ENCODE assay signal across 15 cellular contexts in genomic region chr2:196219686-196220085, GRCh38. TPM values are rescaled to one million over a fixed set of nuclear protein-coding genes. Genes with fewer than 3 reads are reported as not detected.
DNase-seq lines count a peak whose midpoint lies in the region; ATAC-seq and TF ChIP-seq lines count a peak whose summit lies in the region.
"Had no signal": no experiment of that assay in that cellular context is flagged by ENCODE, and none has a peak within 500 bp of the region (broad histone marks: within the 10 kb centered on the region; RNA-seq: fewer than 3 reads in every experiment).

No MANE protein-coding gene starts in this region.

- no peak for TF ChIP-seq CTCF in RWPE1 (conservative IDR thresholded peaks at IDR 0.05; ENCODE audit: low read depth)
- TF ChIP-seq CTCF in psoas muscle (IDR thresholded peaks at IDR 0.05): no peak

- no peaks in the 10 kb centered on the region for H3K27me3 ChIP-seq in psoas muscle (ENCODE audit: insufficient read depth in 3 of 3, low read length in 2 of 3)
- H3K27me3 ChIP-seq: BE2C, SJCRH30 had no signal

- H3K4me1 ChIP-seq in psoas muscle: no peaks in the 10 kb centered on the region
- H3K4me1 ChIP-seq: BE2C, HAP-1 had no signal

- no peaks in the 10 kb centered on the region for H3K27me3 Mint-ChIP-seq in activated naive CD4-positive, alpha-beta T cell treated with anti-CD3 and anti-CD28 coated beads, Interleukin-2, amount 50 U/mL, for 24 hours
- no peaks in the 10 kb centered on the region for H3K27me3 Mint-ChIP-seq in activated naive CD8-positive, alpha-beta T cell treated with anti-CD3 and anti-CD28 coated beads for 36 hours
- no peaks in the 10 kb centered on the region for H3K27me3 Mint-ChIP-seq in naive thymus-derived CD8-positive, alpha-beta T cell

- H3K27ac ChIP-seq in RWPE1: no peak overlapping the region
- H3K27ac ChIP-seq in psoas muscle: no peak overlapping the region
- H3K27ac ChIP-seq: SJCRH30 had no signal

- H3K9me3 ChIP-seq in psoas muscle: no peaks in the 10 kb centered on the region
- H3K9me3 ChIP-seq: BE2C, HAP-1, SJCRH30 had no signal

- POLR2A ChIA-PET in naive thymus-derived CD8-positive, alpha-beta T cell (lab: Charles Lee): interaction anchor here (0.5 to 9.1 kb wide), 18 partner anchors 8 to 667 kb away, joined by 3 to 62 read pairs (median 8); partner anchors contain the start of genes DNAH7 and STK17B
- POLR2A ChIA-PET in RWPE1 (lab: Yijun Ruan, JAX; ENCODE audit: low non-redundant PET): no interaction called here

- CTCF ChIA-PET in RWPE1 (lab: Yijun Ruan, JAX): interaction anchor here (1.2 kb wide), 1 partner anchor 10 kb away, joined by 3 read pairs; no protein-coding TSS in a partner anchor

- ATAC-seq in naive thymus-derived CD8-positive, alpha-beta T cell: no peak
- ATAC-seq in psoas muscle: no peak
- ATAC-seq: GM12878 had no signal

- peaks cover 4% of the 10 kb centered on the region for H3K36me3 Mint-ChIP-seq in activated naive CD4-positive, alpha-beta T cell treated with anti-CD3 and anti-CD28 coated beads, Interleukin-2, amount 50 U/mL, for 24 hours
- peaks cover 25% of the 10 kb centered on the region for H3K36me3 Mint-ChIP-seq in activated naive CD8-positive, alpha-beta T cell treated with anti-CD3 and anti-CD28 coated beads for 36 hours
- H3K36me3 Mint-ChIP-seq in naive thymus-derived CD8-positive, alpha-beta T cell: no peaks in the 10 kb centered on the region

- 29 to 54% (median 49%) methylated on average over 3 of the region's 3 CpGs for WGBS in psoas muscle, 3 donors

- H3K4me3 ChIP-seq in psoas muscle: no peak overlapping the region
- H3K4me3 ChIP-seq: GM12878, HAP-1, SJCRH30 had no signal

- no peaks in the 10 kb centered on the region for H3K9me3 Mint-ChIP-seq in activated naive CD4-positive, alpha-beta T cell treated with anti-CD3 and anti-CD28 coated beads, Interleukin-2, amount 50 U/mL, for 24 hours
- H3K9me3 Mint-ChIP-seq in activated naive CD8-positive, alpha-beta T cell treated with anti-CD3 and anti-CD28 coated beads for 36 hours: peaks cover 5% of the 10 kb centered on the region
- H3K9me3 Mint-ChIP-seq in naive thymus-derived CD8-positive, alpha-beta T cell: peaks cover 0 to 11% (median 0%) of the 10 kb centered on the region in 9 donors

- H3K27ac Mint-ChIP-seq in activated naive CD4-positive, alpha-beta T cell treated with anti-CD3 and anti-CD28 coated beads, Interleukin-2, amount 50 U/mL, for 24 hours: peak overlapping the region; percentile 32
- H3K27ac Mint-ChIP-seq in activated naive CD8-positive, alpha-beta T cell treated with anti-CD3 and anti-CD28 coated beads for 36 hours: peak overlapping the region; percentile 8
- peak overlapping the region; percentile 12 to 89 (median 81) for H3K27ac Mint-ChIP-seq in naive thymus-derived CD8-positive, alpha-beta T cell

- intact Hi-C loops in psoas muscle (cut with DNase I): no loop called here

- no peak overlapping the region for H3K4me3 Mint-ChIP-seq in activated naive CD4-positive, alpha-beta T cell treated with anti-CD3 and anti-CD28 coated beads, Interleukin-2, amount 50 U/mL, for 24 hours
- no peak overlapping the region for H3K4me3 Mint-ChIP-seq in activated naive CD8-positive, alpha-beta T cell treated with anti-CD3 and anti-CD28 coated beads for 36 hours
- peak overlapping the region in 6 of 10 donors; percentile 19 to 70 (median 51) for H3K4me3 Mint-ChIP-seq in naive thymus-derived CD8-positive, alpha-beta T cell

- no peaks in the 10 kb centered on the region for H3K36me3 ChIP-seq in psoas muscle (ENCODE audit: insufficient read depth in 1 of 2, low read depth in 1 of 2)
- H3K36me3 ChIP-seq: BE2C, HAP-1, SJCRH30 had no signal

- peaks cover 83% of the 10 kb centered on the region for H3K4me1 Mint-ChIP-seq in activated naive CD4-positive, alpha-beta T cell treated with anti-CD3 and anti-CD28 coated beads, Interleukin-2, amount 50 U/mL, for 24 hours
- peaks cover 66% of the 10 kb centered on the region for H3K4me1 Mint-ChIP-seq in activated naive CD8-positive, alpha-beta T cell treated with anti-CD3 and anti-CD28 coated beads for 36 hours
- peaks cover 32 to 78% (median 72%) of the 10 kb centered on the region in 4 donors for H3K4me1 Mint-ChIP-seq in naive thymus-derived CD8-positive, alpha-beta T cell

- no peak for DNase-seq in activated naive CD4-positive, alpha-beta T cell treated with Interleukin-2 at 50 U/mL for 16 hours
- DNase-seq in NCI-H1417 (lab: John Stamatoyannopoulos, UW): peak in 2 of 3 experiments; percentile 30 to 82
- no peak for DNase-seq in activated naive CD8-positive, alpha-beta T cell treated with anti-CD3 and anti-CD28 coated beads for 36 hours
- DNase-seq in naive thymus-derived CD8-positive, alpha-beta T cell: no peak
- DNase-seq in SIG-M5 treated with dmso at 0.1 percent for 504 hours (lab: John Stamatoyannopoulos, UW; ENCODE audit: unreplicated experiment): no peak
- DNase-seq in RWPE1 (ENCODE audit: low spot score): no peak
- no peak for DNase-seq in psoas muscle
- DNase-seq: BE2C, IMR-90, NCI-H146, NCI-H2081 treated with DMSO at 0.1 percent for 48 hours, SJCRH30 had no signal

RNA-seq across cellular contexts. Expression of gene STK17B, which starts 48.3 kb away (rescaled TPM):
- total RNA-seq in activated naive CD8-positive, alpha-beta T cell treated with anti-CD3 and anti-CD28 coated beads for 36 hours: 100 to 1,000 TPM; 151 to 157 TPM
- 100 to 1,000 TPM; 312 to 331 TPM for total RNA-seq in naive thymus-derived CD8-positive, alpha-beta T cell
- 10 to 100 TPM; 73.5 to 98.3 (median 91.9) TPM for polyA plus RNA-seq in naive thymus-derived CD8-positive, alpha-beta T cell
- 1 to 10 TPM; 2.9 to 5.3 (median 4.5) TPM for total RNA-seq in psoas muscle
- polyA plus RNA-seq in psoas muscle: 1 to 10 TPM; 1.3 to 3.1 (median 1.3) TPM

Comparison
In these comparisons a context has a peak if more than half of its experiments do, and no peak if none do; other contexts are left out.
1. H3K27ac Mint-ChIP-seq: peak in every context shown above with its lines; median percentile 81 in naive thymus-derived CD8-positive, alpha-beta T cell; 32 in activated naive CD4-positive, alpha-beta T cell treated with anti-CD3 and anti-CD28 coated beads, Interleukin-2, amount 50 U/mL, for 24 hours; 8 in activated naive CD8-positive, alpha-beta T cell treated with anti-CD3 and anti-CD28 coated beads for 36 hours.
2. H3K4me3 Mint-ChIP-seq: peak in naive thymus-derived CD8-positive, alpha-beta T cell (6 of 10); none in activated naive CD4-positive, alpha-beta T cell treated with anti-CD3 and anti-CD28 coated beads, Interleukin-2, amount 50 U/mL, for 24 hours (single experiment) and activated naive CD8-positive, alpha-beta T cell treated with anti-CD3 and anti-CD28 coated beads for 36 hours (single experiment).
3. DNase-seq: peak in NCI-H1417 (2 of 3); none in activated naive CD4-positive, alpha-beta T cell treated with Interleukin-2 at 50 U/mL for 16 hours (single experiment), activated naive CD8-positive, alpha-beta T cell treated with anti-CD3 and anti-CD28 coated beads for 36 hours (single experiment), naive thymus-derived CD8-positive, alpha-beta T cell (0 of 10), SIG-M5 treated with dmso at 0.1 percent for 504 hours (single experiment), RWPE1 (single experiment) and psoas muscle (0 of 2).
4. RNA of gene STK17B, which starts 48.3 kb away (total RNA-seq): 312 to 331 TPM in naive thymus-derived CD8-positive, alpha-beta T cell and 151 to 157 TPM in activated naive CD8-positive, alpha-beta T cell treated with anti-CD3 and anti-CD28 coated beads for 36 hours; 2.9 to 5.3 TPM in psoas muscle; every median in the first group is over 10 times any median in the second.